ENCODE assay signal across 9 cellular contexts in the genomic region with DNA sequence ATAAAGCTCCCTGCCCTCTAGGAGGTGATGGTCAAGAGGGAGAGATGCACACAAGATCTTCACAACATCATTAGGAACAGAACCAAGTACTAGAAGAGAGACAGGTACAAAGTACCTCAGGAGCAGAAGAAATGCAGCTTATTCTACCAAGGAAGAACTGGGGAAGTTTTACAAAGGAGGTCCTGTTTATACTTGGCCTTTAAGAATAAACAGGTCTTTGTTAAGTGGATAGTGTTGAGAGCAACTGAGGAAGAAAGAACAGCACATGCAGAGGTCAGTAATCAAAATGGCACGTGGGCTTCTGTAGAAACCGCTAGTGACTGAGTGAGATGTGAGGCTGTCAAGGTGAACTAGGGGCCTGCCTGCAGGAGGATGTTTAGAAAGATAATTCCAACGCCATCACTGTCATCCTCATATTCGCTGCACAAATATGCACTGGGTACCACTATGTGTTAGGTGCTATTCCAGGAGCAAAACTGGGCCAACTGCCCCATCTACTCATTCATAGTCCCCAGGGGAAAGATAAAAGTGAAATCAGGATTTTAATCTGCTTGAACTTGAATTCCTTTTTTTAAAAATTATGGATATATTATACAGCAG.
"Had no signal": no experiment of that assay in that cellular context is flagged by ENCODE, and none has a peak within 500 bp of the region (broad histone marks: within the 10 kb centered on the region; RNA-seq: fewer than 3 reads in every experiment).

No MANE protein-coding gene starts in this region.

- ATAC-seq: HCT116, HepG2 had no signal

- H3K4me1 ChIP-seq: HAP-1 had no signal

- H2AFZ ChIP-seq: GM23248 had no signal

- H3K4me3 ChIP-seq: GM23248, HAP-1 had no signal

- DNase-seq: GM23248, GOT3, H7, HFFc6, KBM-7 had no signal

- H3K36me3 ChIP-seq: HAP-1 had no signal

- H3K9me3 ChIP-seq: HAP-1 had no signal

- H3K27ac ChIP-seq: GM23248, HL-60 had no signal
